20 cellular contexts compared by ENCODE assay signal in genomic region chr1:81157686-81158085, GRCh38.
DNase-seq lines count a peak whose midpoint lies in the region; ATAC-seq and TF ChIP-seq lines count a peak whose summit lies in the region.
"Had no signal": no experiment of that assay in that cellular context is flagged by ENCODE, and none has a peak within 500 bp of the region (broad histone marks: within the 10 kb centered on the region; RNA-seq: fewer than 3 reads in every experiment).

No MANE protein-coding gene starts in this region.

- no peaks in the 10 kb centered on the region for H3K9me1 ChIP-seq in IMR-90 (ENCODE audit: insufficient read depth, low read length)

- H3K14ac ChIP-seq in IMR-90 (replicated peaks; ENCODE audit: low read depth, low read length): no peak overlapping the region

- H3K4me2 ChIP-seq in IMR-90 (ENCODE audit: low read depth, low read length) (peak overlapping the region; percentile 71), hepatocyte (peak overlapping the region; percentile 39)
- H3K4me2 ChIP-seq: BLaER1 treated with 17β-estradiol and CSF1 and Interleukin-3, amounts not matched to agents 10 nM and 100 nM; GM23338; KMS-11 had no signal

- POLR2A ChIA-PET in IMR-90 (lab: Charles Lee; ENCODE audit: unreplicated experiment): no interaction called here

- TF ChIP-seq CTCF in IMR-90 (conservative IDR thresholded peaks at IDR 0.05; ENCODE audit: low read depth, low read length) (no peak), cardiac fibroblast (IDR thresholded peaks at IDR 0.05; ENCODE audit: low read depth, low read length) (no peak), hepatocyte (IDR thresholded peaks at IDR 0.05; ENCODE audit: poor library complexity) (no peak), mucosa of descending colon (IDR thresholded peaks at IDR 0.05) (no peak)

- in situ Hi-C loops in IMR-90 (cut with MboI; ENCODE audit: low sequenced_read_pairs): no loop called here

- no peaks in the 10 kb centered on the region for H3K9me2 ChIP-seq in hepatocyte (replicated peaks; ENCODE audit: insufficient read depth)

- H3K79me2 ChIP-seq in ACC112 (ENCODE audit: control insufficient read depth, insufficient read depth, low read length, unreplicated experiment): no peaks in the 10 kb centered on the region
- H3K79me2 ChIP-seq in hepatocyte: no peaks in the 10 kb centered on the region

- ATAC-seq in IMR-90 (ENCODE audit: low read depth) (no peak), mucosa of descending colon (no peak), HG03457 (IDR thresholded peaks at IDR 0.05; ENCODE audit: unreplicated experiment) (no peak)
- ATAC-seq in activated CD4-positive, CD25-positive, alpha-beta regulatory T cell treated with anti-CD3 and anti-CD28 coated beads, Interleukin-2, amount 50 U/mL, for 24 hours: no peak
- ATAC-seq: HepG2, Panc1, Right ventricle myocardium inferior had no signal

- TF ChIP-seq POLR2A in IMR-90 (IDR thresholded peaks at IDR 0.05; ENCODE audit: low read depth, low read length): no peak

- H2BK20ac ChIP-seq in IMR-90 (ENCODE audit: low read depth, low read length): peak overlapping the region; percentile 61; the same call in 1 of the 2 replicates

- no peak overlapping the region for H3K56ac ChIP-seq in IMR-90 (ENCODE audit: extremely low read depth, insufficient read depth, low read length)

- no TSS peak for BruUV-seq in IMR-90 (replicated peaks; lab: Mats Ljungman, UMichigan)

- H3K36me3 ChIP-seq in ACC112 (ENCODE audit: insufficient read depth, low read length): no peaks in the 10 kb centered on the region
- no peaks in the 10 kb centered on the region for H3K36me3 ChIP-seq in IMR-90 (ENCODE audit: control insufficient read depth, insufficient read depth, low read length)
- no peaks in the 10 kb centered on the region for H3K36me3 ChIP-seq in hepatocyte (replicated peaks; ENCODE audit: insufficient read depth, low read depth)
- H3K36me3 ChIP-seq in mucosa of descending colon (ENCODE audit: low read depth): no peaks in the 10 kb centered on the region
- H3K36me3 ChIP-seq: BLaER1 treated with 17β-estradiol and CSF1 and Interleukin-3, amounts not matched to agents 10 nM and 100 nM had no signal

- H3K4me1 ChIP-seq in ACC112 (ENCODE audit: control insufficient read depth, insufficient read depth, low read length, unreplicated experiment): peaks cover 29% of the 10 kb centered on the region
- peaks cover 15% of the 10 kb centered on the region for H3K4me1 ChIP-seq in IMR-90 (ENCODE audit: control insufficient read depth, insufficient read depth, low read length)
- peaks cover 14% of the 10 kb centered on the region for H3K4me1 ChIP-seq in hepatocyte (ENCODE audit: insufficient read depth)
- no peaks in the 10 kb centered on the region for H3K4me1 ChIP-seq in mucosa of descending colon (ENCODE audit: low read depth)
- H3K4me1 ChIP-seq: BLaER1 treated with 17β-estradiol and CSF1 and Interleukin-3, amounts not matched to agents 10 nM and 100 nM had no signal

- TF ChIP-seq RAD21 in IMR-90 (IDR thresholded peaks at IDR 0.05; ENCODE audit: low read length): no peak

- H3K4ac ChIP-seq in IMR-90 (ENCODE audit: low read depth, low read length): peak overlapping the region; percentile 62; the same call in 1 of the 2 replicates

- H2BK15ac ChIP-seq in IMR-90 (ENCODE audit: low read depth, low read length): no peak overlapping the region

- H2AK9ac ChIP-seq in IMR-90 (replicated peaks; ENCODE audit: low read depth, low read length, poor library complexity): no peak overlapping the region

- H3K4me3 ChIP-seq in ACC112 (ENCODE audit: low read depth, low read length): peak overlapping the region; percentile 44; the same call in 1 of the 2 replicates
- H3K4me3 ChIP-seq in IMR-90 (ENCODE audit: insufficient read depth, low read depth, low read length): no peak overlapping the region
- H3K4me3 ChIP-seq in cardiac fibroblast (replicated peaks in 1 of 2; ENCODE audit: low read depth in 2 of 2, low read length in 2 of 2): no peak overlapping the region
- H3K4me3 ChIP-seq in hepatocyte: no peak overlapping the region
- no peak overlapping the region for H3K4me3 ChIP-seq in mucosa of descending colon
- H3K4me3 ChIP-seq: BLaER1 treated with 17β-estradiol and CSF1 and Interleukin-3, amounts not matched to agents 10 nM and 100 nM; GM23338 had no signal

- CTCF ChIA-PET in IMR-90 (lab: Yijun Ruan, JAX): no interaction called here

- peak overlapping the region; percentile 91 for H2BK5ac ChIP-seq in IMR-90 (ENCODE audit: low read depth, low read length, poor library complexity, severe bottlenecking)

- H3K9me3 ChIP-seq in IMR-90 (ENCODE audit: control insufficient read depth, insufficient read depth, low read length) (no peaks in the 10 kb centered on the region), hepatocyte (ENCODE audit: low read depth) (no peaks in the 10 kb centered on the region), mucosa of descending colon (no peaks in the 10 kb centered on the region)
- H3K9me3 ChIP-seq: BLaER1 treated with 17β-estradiol and CSF1 and Interleukin-3, amounts not matched to agents 10 nM and 100 nM had no signal

- H2BK120ac ChIP-seq in IMR-90 (ENCODE audit: low read depth, low read length): peak overlapping the region; percentile 90; the same call in 1 of the 2 replicates

- H3K79me1 ChIP-seq in IMR-90 (ENCODE audit: low read depth in 1 of 2, low read length in 2 of 2): no peaks in the 10 kb centered on the region

- H4K8ac ChIP-seq in IMR-90 (ENCODE audit: low read depth in 2 of 2, low read length in 2 of 2): peak overlapping the region in 1 of 2 experiments; percentile 49; a peak in 2 of 4 replicates

- dilution Hi-C loops in IMR-90 (cut with HindIII; ENCODE audit: low sequenced_read_pairs, unreplicated experiment): no loop called here

- no peaks in the 10 kb centered on the region for H4K20me1 ChIP-seq in IMR-90 (ENCODE audit: insufficient read depth, low read length)
- H4K20me1 ChIP-seq in hepatocyte (ENCODE audit: insufficient read depth, poor library complexity, severe bottlenecking): no peaks in the 10 kb centered on the region
- H4K20me1 ChIP-seq: BLaER1 treated with 17β-estradiol and CSF1 and Interleukin-3, amounts not matched to agents 10 nM and 100 nM had no signal

- DNase-seq in IMR-90: no peak
- peak; percentile 41 to 46 for DNase-seq in cardiac fibroblast (ENCODE audit: low read depth in 2 of 2)
- no peak for DNase-seq in hepatocyte (ENCODE audit: low spot score)
- DNase-seq in mucosa of descending colon: no peak
- DNase-seq: CD8-positive, alpha-beta memory T cell; DMS79; NCI-H1092; NCI-H146; NCI-H2081; NCI-H510A; NCI-H82 had no signal

- peak overlapping the region; percentile 96; the same call in 1 of the 2 replicates for H4K5ac ChIP-seq in IMR-90 (ENCODE audit: low read depth, low read length)

- no CpG with 5 or more reads among the region's 1 CpG for WGBS in IMR-90 (ENCODE audit: extremely low coverage in 2 of 2, insufficient read length in 1 of 2), 2 experiments
- 94% methylated on average over 1 of the region's 1 CpG for WGBS in hepatocyte (ENCODE audit: low lambda C conversion rate, missing lambda C conversion rate)

- no peak overlapping the region for H3K23ac ChIP-seq in IMR-90 (ENCODE audit: low read depth, low read length)

- peak overlapping the region; percentile 43 for H3K27ac ChIP-seq in ACC112 (ENCODE audit: low read depth, low read length)
- peak overlapping the region; percentile 82; the same call in 1 of the 2 replicates for H3K27ac ChIP-seq in IMR-90 (ENCODE audit: insufficient read depth, low read length)
- peak overlapping the region; percentile 24 for H3K27ac ChIP-seq in hepatocyte
- H3K27ac ChIP-seq: BLaER1 treated with 17β-estradiol and CSF1 and Interleukin-3, amounts not matched to agents 10 nM and 100 nM; KMS-11 had no signal

- H3K27me3 ChIP-seq in ACC112 (ENCODE audit: insufficient read depth, low read length) (no peaks in the 10 kb centered on the region), IMR-90 (ENCODE audit: control insufficient read depth, insufficient read depth, low read length) (no peaks in the 10 kb centered on the region), hepatocyte (no peaks in the 10 kb centered on the region)
- H3K27me3 ChIP-seq: BLaER1 treated with 17β-estradiol and CSF1 and Interleukin-3, amounts not matched to agents 10 nM and 100 nM had no signal

- peak overlapping the region; percentile 99 for H3K18ac ChIP-seq in IMR-90 (ENCODE audit: low read depth, low read length)

- H2AK5ac ChIP-seq in IMR-90 (ENCODE audit: low read depth, low read length): no peak overlapping the region

- H3K9ac ChIP-seq in IMR-90 (ENCODE audit: low read depth, low read length): no peak overlapping the region
- H3K9ac ChIP-seq: BLaER1 treated with 17β-estradiol and CSF1 and Interleukin-3, amounts not matched to agents 10 nM and 100 nM; KMS-11 had no signal

- intact Hi-C loops in IMR-90 (cut with micrococcal nuclease) (loop anchor here (2.0 to 5.0 kb wide), 2 partner anchors 21 to 940 kb away; no protein-coding TSS in a partner anchor), mucosa of descending colon (cut with DNase I, micrococcal nuclease) (no loop called here)

- H2AFZ ChIP-seq in ACC112 (ENCODE audit: low read length, unreplicated experiment) (peak overlapping the region; percentile 88), IMR-90 (replicated peaks; ENCODE audit: low read length, poor library complexity) (no peak overlapping the region), hepatocyte (peak overlapping the region; percentile 16)

- no peak overlapping the region for H4K91ac ChIP-seq in IMR-90 (ENCODE audit: insufficient read depth, low read depth, low read length)

TF ChIP-seq in IMR-90, 13 proteins besides CTCF, POLR2A, EP300 and RAD21:
- TF ChIP-seq BHLHE40 (IDR thresholded peaks at IDR 0.05; ENCODE audit: low read depth, low read length): no peak
- peak; percentile 94 for TF ChIP-seq CEBPB (IDR thresholded peaks at IDR 0.05; ENCODE audit: low read depth, low read length)
- TF ChIP-seq RFX5 (IDR thresholded peaks at IDR 0.05; ENCODE audit: low read depth, low read length): no peak
TF ChIP-seq in IMR-90: peak in this region for 1.

Comparison
In these comparisons a context has a peak if more than half of its experiments do, and no peak if none do; other contexts are left out.
1. H3K27ac ChIP-seq: peak in every context shown above with its lines; median percentile 82 in IMR-90; 43 in ACC112; 24 in hepatocyte.
2. DNase-seq: peak in cardiac fibroblast (2 of 2); none in IMR-90 (single experiment), hepatocyte (single experiment) and mucosa of descending colon (0 of 3).